ENCODE assay signal across 1 cellular context in the genomic region with DNA sequence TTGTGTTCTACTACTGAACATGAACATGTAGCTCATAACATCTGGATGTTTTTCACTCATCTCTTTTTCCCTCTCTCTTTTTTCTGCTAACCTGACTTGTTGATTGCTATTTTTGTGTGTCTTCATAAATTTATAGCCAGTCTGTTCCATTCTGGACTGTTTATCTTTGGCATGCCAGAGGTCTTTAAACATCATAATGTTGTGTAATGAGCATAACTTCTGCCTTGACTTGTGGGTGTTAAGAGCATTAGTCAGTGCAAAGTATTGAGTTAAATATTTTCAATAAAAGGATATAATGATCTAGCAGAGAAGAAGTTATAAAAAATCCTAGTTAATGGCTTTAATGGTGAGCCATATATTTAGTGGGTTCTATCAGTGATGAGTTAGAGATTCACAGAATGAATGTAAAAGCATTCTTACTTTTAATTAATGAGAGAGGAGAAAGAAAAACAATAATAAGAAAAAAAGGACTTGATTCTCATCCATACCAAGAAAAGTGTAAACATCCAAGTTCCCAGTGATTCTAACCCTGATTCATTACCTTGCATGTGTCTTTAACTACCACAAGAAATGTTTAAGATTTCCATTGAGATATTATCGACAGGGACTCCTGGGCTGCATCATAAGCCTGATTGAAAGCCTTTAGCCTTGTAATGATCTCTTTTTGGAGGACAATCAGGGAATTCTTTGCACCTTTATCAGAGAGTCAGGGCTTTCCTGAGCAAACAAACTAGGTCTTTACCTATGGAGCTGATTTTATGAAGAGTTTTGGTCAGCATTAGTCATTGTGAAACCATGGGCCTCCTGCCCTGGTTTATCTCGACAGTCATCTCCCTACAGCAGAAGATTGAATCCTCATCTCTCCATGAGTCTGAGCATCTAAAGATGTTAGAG.
TF ChIP-seq lines count a peak whose summit lies in the region.

No MANE protein-coding gene starts in this region.

TF ChIP-seq in WTC11, 78 proteins besides CTCF, POLR2A, EP300 and RAD21 (continued from another document):
- no peak for TF ChIP-seq GABPB1 (CRISPR knock-in tag; IDR thresholded peaks at IDR 0.05)
- TF ChIP-seq JUN (CRISPR knock-in tag; IDR thresholded peaks at IDR 0.05) = no peak
